1 cellular context compared by ENCODE assay signal in the genomic region with DNA sequence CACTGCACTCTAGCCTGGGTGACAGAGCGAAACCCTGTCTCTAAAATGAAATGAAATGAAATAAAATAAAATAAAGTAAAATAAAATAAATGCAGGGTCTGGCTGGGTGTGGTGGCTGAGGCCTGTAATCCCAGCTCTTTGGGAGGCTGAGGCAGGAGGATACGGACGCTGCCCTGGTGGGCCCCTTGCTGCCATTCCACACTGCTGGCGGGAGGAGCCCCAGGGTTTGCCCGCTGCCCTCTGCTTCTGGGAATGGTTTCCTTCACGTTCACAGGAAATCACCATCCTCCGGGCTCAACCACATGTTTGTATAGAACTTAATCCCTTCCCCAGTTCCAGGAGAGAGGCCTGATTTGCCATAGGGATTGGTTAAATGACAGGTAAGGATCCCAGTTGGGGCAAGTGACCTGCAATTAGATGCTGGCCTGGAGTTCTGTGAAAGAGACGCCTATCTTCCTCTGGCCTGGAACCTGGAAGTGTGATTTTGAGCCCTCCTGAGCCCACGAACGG.
TF ChIP-seq lines count a peak whose summit lies in the region.

No MANE protein-coding gene starts in this region.

TF ChIP-seq in GM23338, 12 proteins besides CTCF, POLR2A, EP300 and RAD21 (continued from another document):
- TF ChIP-seq, protein P1, sequence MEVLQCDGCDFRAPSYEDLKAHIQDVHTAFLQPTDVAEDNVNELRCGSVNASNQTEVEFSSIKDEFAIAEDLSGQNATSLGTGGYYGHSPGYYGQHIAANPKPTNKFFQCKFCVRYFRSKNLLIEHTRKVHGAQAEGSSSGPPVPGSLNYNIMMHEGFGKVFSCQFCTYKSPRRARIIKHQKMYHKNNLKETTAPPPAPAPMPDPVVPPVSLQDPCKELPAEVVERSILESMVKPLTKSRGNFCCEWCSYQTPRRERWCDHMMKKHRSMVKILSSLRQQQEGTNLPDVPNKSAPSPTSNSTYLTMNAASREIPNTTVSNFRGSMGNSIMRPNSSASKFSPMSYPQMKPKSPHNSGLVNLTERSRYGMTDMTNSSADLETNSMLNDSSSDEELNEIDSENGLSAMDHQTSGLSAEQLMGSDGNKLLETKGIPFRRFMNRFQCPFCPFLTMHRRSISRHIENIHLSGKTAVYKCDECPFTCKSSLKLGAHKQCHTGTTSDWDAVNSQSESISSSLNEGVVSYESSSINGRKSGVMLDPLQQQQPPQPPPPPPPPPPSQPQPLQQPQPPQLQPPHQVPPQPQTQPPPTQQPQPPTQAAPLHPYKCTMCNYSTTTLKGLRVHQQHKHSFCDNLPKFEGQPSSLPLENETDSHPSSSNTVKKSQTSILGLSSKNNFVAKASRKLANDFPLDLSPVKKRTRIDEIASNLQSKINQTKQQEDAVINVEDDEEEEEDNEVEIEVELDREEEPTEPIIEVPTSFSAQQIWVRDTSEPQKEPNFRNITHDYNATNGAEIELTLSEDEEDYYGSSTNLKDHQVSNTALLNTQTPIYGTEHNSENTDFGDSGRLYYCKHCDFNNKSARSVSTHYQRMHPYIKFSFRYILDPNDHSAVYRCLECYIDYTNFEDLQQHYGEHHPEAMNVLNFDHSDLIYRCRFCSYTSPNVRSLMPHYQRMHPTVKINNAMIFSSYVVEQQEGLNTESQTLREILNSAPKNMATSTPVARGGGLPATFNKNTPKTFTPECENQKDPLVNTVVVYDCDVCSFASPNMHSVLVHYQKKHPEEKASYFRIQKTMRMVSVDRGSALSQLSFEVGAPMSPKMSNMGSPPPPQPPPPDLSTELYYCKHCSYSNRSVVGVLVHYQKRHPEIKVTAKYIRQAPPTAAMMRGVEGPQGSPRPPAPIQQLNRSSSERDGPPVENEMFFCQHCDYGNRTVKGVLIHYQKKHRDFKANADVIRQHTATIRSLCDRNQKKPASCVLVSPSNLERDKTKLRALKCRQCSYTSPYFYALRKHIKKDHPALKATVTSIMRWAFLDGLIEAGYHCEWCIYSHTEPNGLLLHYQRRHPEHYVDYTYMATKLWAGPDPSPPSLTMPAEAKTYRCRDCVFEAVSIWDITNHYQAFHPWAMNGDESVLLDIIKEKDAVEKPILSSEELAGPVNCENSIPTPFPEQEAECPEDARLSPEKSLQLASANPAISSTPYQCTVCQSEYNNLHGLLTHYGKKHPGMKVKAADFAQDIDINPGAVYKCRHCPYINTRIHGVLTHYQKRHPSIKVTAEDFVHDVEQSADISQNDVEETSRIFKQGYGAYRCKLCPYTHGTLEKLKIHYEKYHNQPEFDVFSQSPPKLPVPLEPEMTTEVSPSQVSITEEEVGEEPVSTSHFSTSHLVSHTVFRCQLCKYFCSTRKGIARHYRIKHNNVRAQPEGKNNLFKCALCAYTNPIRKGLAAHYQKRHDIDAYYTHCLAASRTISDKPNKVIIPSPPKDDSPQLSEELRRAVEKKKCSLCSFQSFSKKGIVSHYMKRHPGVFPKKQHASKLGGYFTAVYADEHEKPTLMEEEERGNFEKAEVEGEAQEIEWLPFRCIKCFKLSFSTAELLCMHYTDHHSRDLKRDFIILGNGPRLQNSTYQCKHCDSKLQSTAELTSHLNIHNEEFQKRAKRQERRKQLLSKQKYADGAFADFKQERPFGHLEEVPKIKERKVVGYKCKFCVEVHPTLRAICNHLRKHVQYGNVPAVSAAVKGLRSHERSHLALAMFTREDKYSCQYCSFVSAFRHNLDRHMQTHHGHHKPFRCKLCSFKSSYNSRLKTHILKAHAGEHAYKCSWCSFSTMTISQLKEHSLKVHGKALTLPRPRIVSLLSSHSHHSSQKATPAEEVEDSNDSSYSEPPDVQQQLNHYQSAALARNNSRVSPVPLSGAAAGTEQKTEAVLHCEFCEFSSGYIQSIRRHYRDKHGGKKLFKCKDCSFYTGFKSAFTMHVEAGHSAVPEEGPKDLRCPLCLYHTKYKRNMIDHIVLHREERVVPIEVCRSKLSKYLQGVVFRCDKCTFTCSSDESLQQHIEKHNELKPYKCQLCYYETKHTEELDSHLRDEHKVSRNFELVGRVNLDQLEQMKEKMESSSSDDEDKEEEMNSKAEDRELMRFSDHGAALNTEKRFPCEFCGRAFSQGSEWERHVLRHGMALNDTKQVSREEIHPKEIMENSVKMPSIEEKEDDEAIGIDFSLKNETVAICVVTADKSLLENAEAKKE (CRISPR knock-in tag; IDR thresholded peaks at IDR 0.05): no peak
- TF ChIP-seq REST (IDR thresholded peaks at IDR 0.05; ENCODE audit: unreplicated experiment): no peak
- TF ChIP-seq STAT1 (IDR thresholded peaks at IDR 0.05; ENCODE audit: unreplicated experiment): no peak
- TF ChIP-seq EZH2phosphoT487 (IDR thresholded peaks at IDR 0.05; ENCODE audit: unreplicated experiment): no peak
- TF ChIP-seq, protein P2, sequence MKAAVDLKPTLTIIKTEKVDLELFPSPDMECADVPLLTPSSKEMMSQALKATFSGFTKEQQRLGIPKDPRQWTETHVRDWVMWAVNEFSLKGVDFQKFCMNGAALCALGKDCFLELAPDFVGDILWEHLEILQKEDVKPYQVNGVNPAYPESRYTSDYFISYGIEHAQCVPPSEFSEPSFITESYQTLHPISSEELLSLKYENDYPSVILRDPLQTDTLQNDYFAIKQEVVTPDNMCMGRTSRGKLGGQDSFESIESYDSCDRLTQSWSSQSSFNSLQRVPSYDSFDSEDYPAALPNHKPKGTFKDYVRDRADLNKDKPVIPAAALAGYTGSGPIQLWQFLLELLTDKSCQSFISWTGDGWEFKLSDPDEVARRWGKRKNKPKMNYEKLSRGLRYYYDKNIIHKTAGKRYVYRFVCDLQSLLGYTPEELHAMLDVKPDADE (IDR thresholded peaks at IDR 0.05): no peak
TF ChIP-seq in GM23338: peak in this region for 0.
